In the genomic region with DNA sequence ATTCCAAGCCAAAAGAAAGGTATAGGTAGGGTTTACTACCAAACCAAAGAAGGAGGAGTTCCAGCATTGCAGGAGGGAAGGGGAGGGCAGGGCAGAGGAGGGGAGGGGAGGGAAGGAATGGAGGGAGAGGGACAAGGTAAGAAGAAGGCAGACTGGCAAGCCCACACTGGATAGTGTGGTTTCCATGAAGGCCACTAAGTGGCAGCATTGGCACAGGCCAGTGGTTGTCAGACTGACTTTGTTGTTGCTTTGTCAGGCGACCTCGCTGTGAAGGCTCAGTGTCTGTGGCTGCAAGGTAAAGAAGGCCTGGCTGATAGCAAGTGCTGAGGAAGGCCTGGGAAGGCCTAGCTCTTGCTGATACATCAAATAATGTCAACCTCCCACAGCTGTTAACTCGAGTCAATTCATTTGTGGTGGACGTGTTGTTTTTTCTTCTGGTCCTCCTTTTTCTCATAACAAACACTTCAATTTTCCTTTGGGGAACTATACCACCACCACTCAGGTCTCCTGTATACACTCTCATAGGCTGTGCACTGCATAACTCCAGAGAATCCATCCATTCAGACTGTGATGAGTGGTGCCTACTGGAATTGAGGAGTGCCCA, we compare ENCODE assay signal across 8 cellular contexts. TPM values are rescaled to one million over a fixed set of nuclear protein-coding genes. Genes with fewer than 3 reads are reported as not detected.
DNase-seq lines count a peak whose midpoint lies in the region; ATAC-seq, FAIRE-seq and TF ChIP-seq lines count a peak whose summit lies in the region.

No MANE protein-coding gene starts in this region.

- no peak overlapping the region for H3K4me3 ChIP-seq in pancreas

- H3K36me3 ChIP-seq in pancreas = no peaks in the 10 kb centered on the region

- H3K4me1 ChIP-seq in foreskin keratinocyte = no peaks in the 10 kb centered on the region
- no peaks in the 10 kb centered on the region for H3K4me1 ChIP-seq in pancreas

- no peaks in the 10 kb centered on the region for H3K9me3 Mint-ChIP-seq in activated T-cell treated with anti-CD3 and anti-CD28 coated beads, Interleukin-2, amount 50 U/mL, for 4 hours

- ATAC-seq in activated T-cell treated with anti-CD3 and anti-CD28 coated beads, Interleukin-2, amount 50 U/mL, for 4 hours = peak; percentile 82 to 86
- peak; percentile 66 for ATAC-seq in foreskin keratinocyte
- ATAC-seq in pancreas = peak; percentile 56 to 97 (median 93)
- ATAC-seq in GM18520 (IDR thresholded peaks at IDR 0.05; ENCODE audit: unreplicated experiment) = no peak
- ATAC-seq in GM18870 (IDR thresholded peaks at IDR 0.05; ENCODE audit: unreplicated experiment) = no peak

- TF ChIP-seq CTCF in foreskin keratinocyte (conservative IDR thresholded peaks at IDR 0.05) (peak; percentile 74), pancreas (IDR thresholded peaks at IDR 0.05) (peak; percentile 11 to 45 (median 40))

- intact Hi-C loops in pancreas (cut with DNase I) = no loop called here

- DNase-seq in COR-L47 (lab: John Stamatoyannopoulos, UW) (peak; percentile 49), HS-27A (ENCODE audit: low read depth) (peak; percentile 7), NOMO-1 (lab: John Stamatoyannopoulos, UW; ENCODE audit: unreplicated experiment in 2 of 2) (peak; percentile 21 to 63), foreskin keratinocyte (peak in 1 of 2 donors; percentile 38), pancreas (peak; percentile 18 to 58 (median 42))
- peak; percentile 17 for DNase-seq in activated T-cell treated with anti-CD3 and anti-CD28 coated beads, Interleukin-2, amount 50 U/mL, for 4 hours

- no peak for FAIRE-seq in pancreas (lab: Jason Lieb, UNC)

- no peaks in the 10 kb centered on the region for H3K4me1 Mint-ChIP-seq in activated T-cell treated with anti-CD3 and anti-CD28 coated beads, Interleukin-2, amount 50 U/mL, for 4 hours (ENCODE audit: low read depth)

- H3K4me3 Mint-ChIP-seq in activated T-cell treated with anti-CD3 and anti-CD28 coated beads, Interleukin-2, amount 50 U/mL, for 4 hours = no peak overlapping the region

- H3K27me3 Mint-ChIP-seq in activated T-cell treated with anti-CD3 and anti-CD28 coated beads, Interleukin-2, amount 50 U/mL, for 4 hours (ENCODE audit: low read depth) = peaks cover 7% of the 10 kb centered on the region

- 32 to 33% methylated on average over 4 of the region's 4 CpGs for WGBS in pancreas, 2 donors

- H3K9me3 ChIP-seq in pancreas = no peaks in the 10 kb centered on the region

- H3K36me3 Mint-ChIP-seq in activated T-cell treated with anti-CD3 and anti-CD28 coated beads, Interleukin-2, amount 50 U/mL, for 4 hours (ENCODE audit: insufficient read depth) = no peaks in the 10 kb centered on the region

- H3K27ac ChIP-seq in foreskin keratinocyte (no peak overlapping the region), pancreas (no peak overlapping the region)

- H3K27me3 ChIP-seq in foreskin keratinocyte = no peaks in the 10 kb centered on the region
- H3K27me3 ChIP-seq in pancreas = no peaks in the 10 kb centered on the region

RNA-seq across cellular contexts. Expression of gene ZNF334, which starts 7.7 kb away (rescaled TPM):
- total RNA-seq in activated T-cell treated with anti-CD3 and anti-CD28 coated beads, Interleukin-2, amount 50 U/mL, for 4 hours = under 1 TPM; 0.42 to 0.63 (median 0.49) TPM
- total RNA-seq in foreskin keratinocyte (3.7 and 4.5 TPM in 2 replicates), pancreas (1 to 10 TPM; 2.6 to 7.8 (median 3.9) TPM)
- polyA plus RNA-seq in foreskin keratinocyte (1.6 and 2.0 TPM in 2 replicates), pancreas (10 to 100 TPM in 1 of 2 donors, 1 to 10 TPM in 1; 7.0 to 11.6 TPM)

RNA-seq across cellular contexts. Expression of gene OCSTAMP, which starts 29.4 kb away (rescaled TPM):
- total RNA-seq in activated T-cell treated with anti-CD3 and anti-CD28 coated beads, Interleukin-2, amount 50 U/mL, for 4 hours = under 1 TPM in 1 of 3 donors, not detected in 2; 0.16 TPM
- total RNA-seq in foreskin keratinocyte = not detected in 2 replicates
- polyA plus RNA-seq in foreskin keratinocyte = not detected in 2 replicates
- total RNA-seq in pancreas = not detected
- polyA plus RNA-seq in pancreas = not detected

Comparison
In these comparisons a context has a peak if more than half of its experiments do, and no peak if none do; other contexts are left out.
1. ATAC-seq: peak in activated T-cell treated with anti-CD3 and anti-CD28 coated beads, Interleukin-2, amount 50 U/mL, for 4 hours (2 of 2), foreskin keratinocyte (single experiment) and pancreas (4 of 4); none in GM18520 (single experiment) and GM18870 (single experiment).